19 cellular contexts compared by ENCODE assay signal in genomic region chr3:81823086-81823485, GRCh38.
"Had no signal": no experiment of that assay in that cellular context is flagged by ENCODE, and none has a peak within 500 bp of the region (broad histone marks: within the 10 kb centered on the region; RNA-seq: fewer than 3 reads in every experiment).

No MANE protein-coding gene starts in this region.

- H3K36me3 ChIP-seq: brain microvascular endothelial cell had no signal

- DNase-seq: activated CD4-positive, alpha-beta memory T cell treated with anti-CD3 and anti-CD28 coated beads for 36 hours; activated CD4-positive, alpha-beta T cell treated with anti-CD3 and anti-CD28 coated beads, Interleukin-2, amount 10 ng/mL, durations not matched to agents 7 days and 5 days; activated CD4-positive, CD25-positive, alpha-beta regulatory T cell; activated CD8-positive, alpha-beta memory T cell treated with anti-CD3 and anti-CD28 coated beads for 24 hours; activated gamma-delta T cell; activated naive CD4-positive, alpha-beta T cell treated with anti-CD3 and anti-CD28 coated beads for 36 hours; activated T-cell treated with anti-CD3 and anti-CD28 coated beads, Interleukin-2, amount 50 U/mL, for 4 hours; brain microvascular endothelial cell; caudate nucleus; NCI-H187; NCI-H2081; NK-92 treated with Interleukin-12 subunit alpha and Interleukin-12 subunit beta, amount 100 ng/mL, for 24 hours; OCI-M1; RPMI8226; SHP77; T-helper 17 cell; T-helper 9 cell had no signal

- ATAC-seq: activated T-cell treated with anti-CD3 and anti-CD28 coated beads, Interleukin-2, amount 50 U/mL, for 4 hours; activated T-helper 17 cell treated with anti-CD3 and anti-CD28 coated beads, Interleukin-2, amount 50 U/mL, for 72 hours; Panc1; T-helper 17 cell had no signal

- H3K27ac ChIP-seq: brain microvascular endothelial cell had no signal

- H3K27me3 ChIP-seq: brain microvascular endothelial cell had no signal
